Comparison of ENCODE assay signal across 8 cellular contexts in genomic region chr20:53611449-53611894, GRCh38. TPM values are rescaled to one million over a fixed set of nuclear protein-coding genes. Genes with fewer than 3 reads are reported as not detected.
DNase-seq lines count a peak whose midpoint lies in the region; ATAC-seq and TF ChIP-seq lines count a peak whose summit lies in the region.

No MANE protein-coding gene starts in this region.

- intact Hi-C loops in left lung (cut with DNase I): no loop called here
- intact Hi-C loops in vagina (cut with DNase I): no loop called here

- H3K27ac ChIP-seq in HUES6 (ENCODE audit: low read depth, low read length) (peak overlapping the region; percentile 56; the same call in 1 of the 2 replicates), left lung (peak overlapping the region; percentile 29 to 41), vagina (peak overlapping the region; percentile 85)

- no peaks in the 10 kb centered on the region for H3K9me3 Mint-ChIP-seq in activated T-cell treated with anti-CD3 and anti-CD28 coated beads, Interleukin-2, amount 50 U/mL, for 72 hours
- H3K9me3 Mint-ChIP-seq in activated T-cell treated with anti-CD3 and anti-CD28 coated beads, Interleukin-2, amount 50 U/mL, for 4 hours: no peaks in the 10 kb centered on the region

- ATAC-seq in activated T-cell treated with anti-CD3 and anti-CD28 coated beads, Interleukin-2, amount 50 U/mL, for 72 hours (replicated peaks in 1 of 2): no peak
- ATAC-seq in activated T-cell treated with anti-CD3 and anti-CD28 coated beads, Interleukin-2, amount 50 U/mL, for 4 hours: no peak
- ATAC-seq in left lung: peak; percentile 64
- no peak for ATAC-seq in HG03097 (IDR thresholded peaks at IDR 0.05; ENCODE audit: low FRiP score, unreplicated experiment)

- H3K4me1 ChIP-seq in HUES6 (ENCODE audit: control insufficient read depth, insufficient read depth, low read length) (peaks cover 41% of the 10 kb centered on the region), left lung (peaks cover 19 to 41% of the 10 kb centered on the region in 2 donors), vagina (peaks cover 52% of the 10 kb centered on the region)

- H3K4me1 Mint-ChIP-seq in activated T-cell treated with anti-CD3 and anti-CD28 coated beads, Interleukin-2, amount 50 U/mL, for 72 hours (ENCODE audit: low read depth): peaks cover 35% of the 10 kb centered on the region
- H3K4me1 Mint-ChIP-seq in activated T-cell treated with anti-CD3 and anti-CD28 coated beads, Interleukin-2, amount 50 U/mL, for 4 hours (ENCODE audit: low read depth): peaks cover 28% of the 10 kb centered on the region

- TF ChIP-seq CTCF in left lung (IDR thresholded peaks at IDR 0.05) (no peak), vagina (IDR thresholded peaks at IDR 0.05) (no peak)

- H3K36me3 ChIP-seq in HUES6 (ENCODE audit: control insufficient read depth, insufficient read depth, low read length) (no peaks in the 10 kb centered on the region), left lung (no peaks in the 10 kb centered on the region), vagina (no peaks in the 10 kb centered on the region)

- H3K4me3 Mint-ChIP-seq in activated T-cell treated with anti-CD3 and anti-CD28 coated beads, Interleukin-2, amount 50 U/mL, for 72 hours: peak overlapping the region; percentile 14 to 15
- H3K4me3 Mint-ChIP-seq in activated T-cell treated with anti-CD3 and anti-CD28 coated beads, Interleukin-2, amount 50 U/mL, for 4 hours: no peak overlapping the region

- no peaks in the 10 kb centered on the region for H3K27me3 Mint-ChIP-seq in activated T-cell treated with anti-CD3 and anti-CD28 coated beads, Interleukin-2, amount 50 U/mL, for 72 hours (ENCODE audit: low read depth)
- no peaks in the 10 kb centered on the region for H3K27me3 Mint-ChIP-seq in activated T-cell treated with anti-CD3 and anti-CD28 coated beads, Interleukin-2, amount 50 U/mL, for 4 hours (ENCODE audit: low read depth)

- H3K4me3 ChIP-seq in HUES6 (ENCODE audit: low read depth, low read length) (no peak overlapping the region), left lung (no peak overlapping the region), vagina (no peak overlapping the region)

- H3K9ac ChIP-seq in HUES6 (ENCODE audit: low read length): peak overlapping the region; percentile 0

- H3K27ac Mint-ChIP-seq in activated T-cell treated with anti-CD3 and anti-CD28 coated beads, Interleukin-2, amount 50 U/mL, for 72 hours: peak overlapping the region; percentile 65

- H3K36me3 Mint-ChIP-seq in activated T-cell treated with anti-CD3 and anti-CD28 coated beads, Interleukin-2, amount 50 U/mL, for 72 hours (ENCODE audit: insufficient read depth in 2 of 2): no peaks in the 10 kb centered on the region
- H3K36me3 Mint-ChIP-seq in activated T-cell treated with anti-CD3 and anti-CD28 coated beads, Interleukin-2, amount 50 U/mL, for 4 hours (ENCODE audit: insufficient read depth): no peaks in the 10 kb centered on the region

- H3K9me3 ChIP-seq in HUES6 (ENCODE audit: control insufficient read depth, insufficient read depth, low read depth, low read length) (no peaks in the 10 kb centered on the region), left lung (no peaks in the 10 kb centered on the region), vagina (no peaks in the 10 kb centered on the region)

- TF ChIP-seq POLR2A in vagina (IDR thresholded peaks at IDR 0.05): no peak

- H3K27me3 ChIP-seq in HUES6 (ENCODE audit: control insufficient read depth, insufficient read depth, low read length) (no peaks in the 10 kb centered on the region), left lung (peaks cover 0 to 29% of the 10 kb centered on the region in 2 donors), vagina (no peaks in the 10 kb centered on the region)

- DNase-seq in activated T-cell treated with anti-CD3 and anti-CD28 coated beads, Interleukin-2, amount 50 U/mL, for 72 hours: no peak
- DNase-seq in activated T-cell treated with anti-CD3 and anti-CD28 coated beads, Interleukin-2, amount 50 U/mL, for 4 hours: no peak
- DNase-seq in amniotic epithelial cell (ENCODE audit: low read depth) (peak; percentile 99), left lung (peak in 1 of 2 donors; percentile 43), vagina (ENCODE audit: extremely low spot score in 2 of 2) (peak in 1 of 2 donors; percentile 81), COR-L47 (lab: John Stamatoyannopoulos, UW) (no peak)

RNA-seq across cellular contexts. Expression of gene ZNF217, which starts 17.8 kb away (rescaled TPM):
- total RNA-seq in activated T-cell treated with anti-CD3 and anti-CD28 coated beads, Interleukin-2, amount 50 U/mL, for 72 hours: 10 to 100 TPM; 66.4 to 67.2 TPM
- 10 to 100 TPM; 25.9 to 27.8 (median 26.4) TPM for total RNA-seq in activated T-cell treated with anti-CD3 and anti-CD28 coated beads, Interleukin-2, amount 50 U/mL, for 4 hours
- 10 to 100 TPM; 23.6 to 35.4 TPM for total RNA-seq in left lung
- total RNA-seq in vagina: 30.4 TPM

Comparison
In these comparisons a context has a peak if more than half of its experiments do, and no peak if none do; other contexts are left out.
1. H3K27ac ChIP-seq: peak in every context shown above with its lines; median percentile 85 in vagina; 56 in HUES6; 35 in left lung.